Comparison of ENCODE assay signal across 29 cellular contexts in genomic region chr2:162636206-162636728, GRCh38.
DNase-seq lines count a peak whose midpoint lies in the region; ATAC-seq, FAIRE-seq and TF ChIP-seq lines count a peak whose summit lies in the region.
"Had no signal": no experiment of that assay in that cellular context is flagged by ENCODE, and none has a peak within 500 bp of the region (broad histone marks: within the 10 kb centered on the region; RNA-seq: fewer than 3 reads in every experiment).

No MANE protein-coding gene starts in this region.

- H3K27me3 ChIP-seq in pancreas (no peaks in the 10 kb centered on the region), smooth muscle cell (ENCODE audit: low read depth) (no peaks in the 10 kb centered on the region), tibial artery (no peaks in the 10 kb centered on the region)
- H3K27me3 ChIP-seq: BLaER1 treated with 17β-estradiol and CSF1 and Interleukin-3, amounts not matched to agents 10 nM and 100 nM; esophagus squamous epithelium; foreskin keratinocyte; heart left ventricle; suprapubic skin had no signal

- ATAC-seq in pancreas: peak; percentile 46 to 69 (median 59)
- ATAC-seq in GM21367 (IDR thresholded peaks at IDR 0.05; ENCODE audit: unreplicated experiment): no peak
- ATAC-seq: foreskin keratinocyte; heart left ventricle; lower lobe of right lung; naive thymus-derived CD4-positive, alpha-beta T cell; stimulated activated memory B cell treated with anti-CD40 and anti-IgM and Interleukin-4, amounts not matched to agents 10 μg/mL and 1 μg/mL and 100 μg/mL, for 72 hours had no signal

- H3K79me2 ChIP-seq in smooth muscle cell (ENCODE audit: low read depth): no peaks in the 10 kb centered on the region

- H3K4me3 ChIP-seq in pancreas (no peak overlapping the region), smooth muscle cell (no peak overlapping the region), tibial artery (no peak overlapping the region)
- H3K4me3 ChIP-seq: BLaER1 treated with 17β-estradiol and CSF1 and Interleukin-3, amounts not matched to agents 10 nM and 100 nM; esophagus squamous epithelium; heart left ventricle; lower lobe of right lung; PC-9; suprapubic skin had no signal

- no peak overlapping the region for H3K4me2 ChIP-seq in smooth muscle cell
- H3K4me2 ChIP-seq: BLaER1 treated with 17β-estradiol and CSF1 and Interleukin-3, amounts not matched to agents 10 nM and 100 nM; PC-9; SK-N-SH had no signal

- H3K36me3 ChIP-seq in pancreas: no peaks in the 10 kb centered on the region
- H3K36me3 ChIP-seq in smooth muscle cell (ENCODE audit: low read depth): no peaks in the 10 kb centered on the region
- no peaks in the 10 kb centered on the region for H3K36me3 ChIP-seq in tibial artery
- H3K36me3 ChIP-seq: BLaER1 treated with 17β-estradiol and CSF1 and Interleukin-3, amounts not matched to agents 10 nM and 100 nM; esophagus squamous epithelium; heart left ventricle; lower lobe of right lung; suprapubic skin had no signal

- no peaks in the 10 kb centered on the region for H3F3A ChIP-seq in smooth muscle cell (ENCODE audit: low read depth)

- H2AFZ ChIP-seq in smooth muscle cell (ENCODE audit: low read depth): no peak overlapping the region
- H2AFZ ChIP-seq: PC-9 had no signal

- no peak for TF ChIP-seq CTCF in pancreas (IDR thresholded peaks at IDR 0.05)
- TF ChIP-seq CTCF in smooth muscle cell (IDR thresholded peaks at IDR 0.05; ENCODE audit: borderline replicate concordance, insufficient read depth, poor library complexity, severe bottlenecking): no peak
- no peak for TF ChIP-seq CTCF in tibial artery (IDR thresholded peaks at IDR 0.05)

- no peak overlapping the region for H3K27ac ChIP-seq in pancreas
- no peak overlapping the region for H3K27ac ChIP-seq in smooth muscle cell (ENCODE audit: low read depth)
- H3K27ac ChIP-seq in tibial artery: no peak overlapping the region
- H3K27ac ChIP-seq: BLaER1 treated with 17β-estradiol and CSF1 and Interleukin-3, amounts not matched to agents 10 nM and 100 nM; esophagus squamous epithelium; foreskin keratinocyte; heart left ventricle; lower lobe of right lung; PC-9; suprapubic skin had no signal

- DNase-seq in HS-27A (ENCODE audit: low read depth): peak; percentile 9
- peak; percentile 52 for DNase-seq in NCI-H2081 treated with DMSO at 0.1 percent for 48 hours (lab: John Stamatoyannopoulos, UW)
- DNase-seq in cerebellar nuclear complex (lab: John Stamatoyannopoulos, UW): peak; percentile 5 to 44
- no peak for DNase-seq in pancreas
- no peak for DNase-seq in smooth muscle cell (lab: John Stamatoyannopoulos, UW; ENCODE audit: unreplicated experiment)
- DNase-seq in stimulated activated naive CD4-positive, alpha-beta T cell treated with Interleukin-2 at 50 U/mL for 16 hours (lab: John Stamatoyannopoulos, UW): no peak
- DNase-seq in tibial artery: no peak
- DNase-seq: activated B cell treated with CpG ODN at 0.5 μM for 24 hours; activated CD4-positive, alpha-beta T cell treated with anti-CD3 and anti-CD28 coated beads, Interleukin-2, amount 50 U/mL, for 1 hour; activated gamma-delta T cell; activated naive CD8-positive, alpha-beta T cell treated with anti-CD3 and anti-CD28 coated beads for 36 hours; activated T-cell treated with anti-CD3 and anti-CD28 coated beads, Interleukin-2, amount 50 U/mL, for 24 hours; aorta; dermis blood vessel endothelial cell; esophagus squamous epithelium; H9; heart left ventricle; lower lobe of right lung; naive thymus-derived CD4-positive, alpha-beta T cell; NCI-H1694 treated with DMSO at 0.1 percent for 48 hours; NCI-H510A; PC-9; SK-N-SH had no signal

- WGBS in pancreas, 2 donors: 21 to 25% methylated on average over 4 of the region's 4 CpGs
- 84% methylated on average over 4 of the region's 4 CpGs for WGBS in smooth muscle cell (ENCODE audit: low lambda C conversion rate)

- no peak overlapping the region for H3K9ac ChIP-seq in smooth muscle cell (ENCODE audit: low read depth)
- H3K9ac ChIP-seq: BLaER1 treated with 17β-estradiol and CSF1 and Interleukin-3, amounts not matched to agents 10 nM and 100 nM; SK-N-SH had no signal

- intact Hi-C loops in pancreas (cut with DNase I) (no loop called here), tibial artery (cut with DNase I; ENCODE audit: low total_unique reads) (no loop called here)

- H3K4me1 ChIP-seq in pancreas (no peaks in the 10 kb centered on the region), smooth muscle cell (ENCODE audit: low read depth) (no peaks in the 10 kb centered on the region), tibial artery (peaks cover 0 to 17% (median 0%) of the 10 kb centered on the region in 4 donors)
- H3K4me1 ChIP-seq: BLaER1 treated with 17β-estradiol and CSF1 and Interleukin-3, amounts not matched to agents 10 nM and 100 nM; esophagus squamous epithelium; foreskin keratinocyte; heart left ventricle; lower lobe of right lung; suprapubic skin had no signal

- no peak for FAIRE-seq in pancreas (lab: Jason Lieb, UNC)
- FAIRE-seq: GM12892 had no signal

- H3K9me3 ChIP-seq in pancreas (no peaks in the 10 kb centered on the region), smooth muscle cell (replicated peaks; ENCODE audit: low read depth) (no peaks in the 10 kb centered on the region), tibial artery (no peaks in the 10 kb centered on the region)
- H3K9me3 ChIP-seq: BLaER1 treated with 17β-estradiol and CSF1 and Interleukin-3, amounts not matched to agents 10 nM and 100 nM; esophagus squamous epithelium; heart left ventricle; lower lobe of right lung; SK-N-SH; suprapubic skin had no signal

- H4K20me1 ChIP-seq in smooth muscle cell (ENCODE audit: low read depth): no peaks in the 10 kb centered on the region
- H4K20me1 ChIP-seq: BLaER1 treated with 17β-estradiol and CSF1 and Interleukin-3, amounts not matched to agents 10 nM and 100 nM had no signal

Comparison
In these comparisons a context has a peak if more than half of its experiments do, and no peak if none do; other contexts are left out.
1. DNase-seq: peak in HS-27A (single experiment), NCI-H2081 treated with DMSO at 0.1 percent for 48 hours (single experiment) and cerebellar nuclear complex (2 of 2); none in pancreas (0 of 6), smooth muscle cell (single experiment), stimulated activated naive CD4-positive, alpha-beta T cell treated with Interleukin-2 at 50 U/mL for 16 hours (single experiment) and tibial artery (0 of 2).